11 cellular contexts compared by ENCODE assay signal in the genomic region with DNA sequence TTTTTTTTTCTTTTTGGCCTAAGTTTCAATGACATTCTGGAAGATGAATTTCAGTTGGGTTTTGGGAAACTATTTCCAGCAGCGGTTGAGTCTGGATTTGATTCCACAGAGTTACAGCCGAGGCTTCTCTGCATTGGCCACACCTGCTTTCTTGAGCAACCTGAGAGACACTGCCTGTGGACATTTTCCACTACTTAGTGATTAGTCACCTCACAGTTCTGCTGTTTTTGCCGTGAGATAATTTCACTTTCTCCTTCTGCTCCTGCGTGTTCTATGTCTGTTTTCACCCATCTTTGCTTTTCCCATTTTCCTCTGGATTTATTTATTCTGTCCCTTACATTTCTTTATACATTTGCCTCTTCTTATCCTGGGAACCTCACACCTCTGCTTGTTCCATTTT.
DNase-seq lines count a peak whose midpoint lies in the region; ATAC-seq and TF ChIP-seq lines count a peak whose summit lies in the region.
"Had no signal": no experiment of that assay in that cellular context is flagged by ENCODE, and none has a peak within 500 bp of the region (broad histone marks: within the 10 kb centered on the region; RNA-seq: fewer than 3 reads in every experiment).

No MANE protein-coding gene starts in this region.

- H3K9me3 ChIP-seq in naive thymus-derived CD4-positive, alpha-beta T cell (ENCODE audit: control insufficient read depth in 2 of 3, low read length in 3 of 3), result no peaks in the 10 kb centered on the region

- H3K4me3 ChIP-seq in AG04449 (ENCODE audit: low read depth, low read length), result peak overlapping the region; percentile 41
- no peak overlapping the region for H3K4me3 ChIP-seq in naive thymus-derived CD4-positive, alpha-beta T cell (ENCODE audit: low read length)

- no peaks in the 10 kb centered on the region for H3K36me3 Mint-ChIP-seq in naive thymus-derived CD4-positive, alpha-beta T cell
- H3K36me3 Mint-ChIP-seq: T-cell had no signal

- CTCF ChIA-PET in AG04449 (lab: Yijun Ruan, JAX), result interaction anchor here (1.0 kb wide), 1 partner anchor 225 kb away, joined by 5 read pairs; no protein-coding TSS in a partner anchor
- CTCF ChIA-PET in naive thymus-derived CD4-positive, alpha-beta T cell (lab: Charles Lee), result interaction anchor here (0.6 kb wide), 1 partner anchor 14 kb away, joined by 3 read pairs; no protein-coding TSS in a partner anchor

- no peak for DNase-seq in AG04449 (ENCODE audit: low read depth, low spot score)
- DNase-seq in M059J (ENCODE audit: low read depth), result peak; percentile 86
- DNase-seq in myocyte (ENCODE audit: low read depth), result peak; percentile 60
- no peak for DNase-seq in naive thymus-derived CD4-positive, alpha-beta T cell
- no peak for DNase-seq in activated CD4-positive, alpha-beta T cell treated with anti-CD3 and anti-CD28 coated beads for 48 hours
- no peak for DNase-seq in T-helper 2 cell
- no peak for DNase-seq in globus pallidus (ENCODE audit: low spot score)
- DNase-seq: NCI-H1092, T-cell had no signal

- H3K27me3 ChIP-seq in naive thymus-derived CD4-positive, alpha-beta T cell (ENCODE audit: control insufficient read depth in 2 of 2, insufficient read depth in 2 of 2, low read length in 2 of 2), result no peaks in the 10 kb centered on the region

- no peak overlapping the region for H3K27ac Mint-ChIP-seq in naive thymus-derived CD4-positive, alpha-beta T cell
- H3K27ac Mint-ChIP-seq: B cell, T-cell had no signal

- peak; percentile 72 for ATAC-seq in esophagus mucosa
- ATAC-seq in naive thymus-derived CD4-positive, alpha-beta T cell, result no peak
- ATAC-seq: T-cell had no signal

- intact Hi-C loops in naive thymus-derived CD4-positive, alpha-beta T cell (cut with micrococcal nuclease), result no loop called here

- no peak overlapping the region for H3K4me3 Mint-ChIP-seq in naive thymus-derived CD4-positive, alpha-beta T cell
- H3K4me3 Mint-ChIP-seq: B cell, T-cell had no signal

- no peaks in the 10 kb centered on the region for H3K4me1 Mint-ChIP-seq in naive thymus-derived CD4-positive, alpha-beta T cell
- H3K4me1 Mint-ChIP-seq: B cell, T-cell had no signal

- H3K27ac ChIP-seq in naive thymus-derived CD4-positive, alpha-beta T cell (ENCODE audit: low read depth, low read length), result no peak overlapping the region

- H3K4me1 ChIP-seq in naive thymus-derived CD4-positive, alpha-beta T cell (ENCODE audit: control insufficient read depth in 2 of 2, insufficient read depth in 2 of 2, low read length in 2 of 2), result no peaks in the 10 kb centered on the region

- peaks cover 0 to 25% (median 7%) of the 10 kb centered on the region in 5 donors for H3K27me3 Mint-ChIP-seq in naive thymus-derived CD4-positive, alpha-beta T cell

- H3K9me3 Mint-ChIP-seq in naive thymus-derived CD4-positive, alpha-beta T cell, result no peaks in the 10 kb centered on the region
- H3K9me3 Mint-ChIP-seq: T-cell had no signal

- no peak for TF ChIP-seq CTCF in AG04449 (IDR thresholded peaks at IDR 0.05; ENCODE audit: insufficient read depth, low read length, missing control alignments)

- POLR2A ChIA-PET in AG04449 (lab: Yijun Ruan, JAX), result interaction anchor here (0.5 kb wide), 1 partner anchor 305 kb away, joined by 5 read pairs; no protein-coding TSS in a partner anchor
- POLR2A ChIA-PET in naive thymus-derived CD4-positive, alpha-beta T cell (lab: Charles Lee), result no interaction called here

- no peaks in the 10 kb centered on the region for H3K36me3 ChIP-seq in naive thymus-derived CD4-positive, alpha-beta T cell (ENCODE audit: control insufficient read depth in 2 of 3, insufficient read depth in 3 of 3, low read length in 3 of 3)

Comparison
In these comparisons a context has a peak if more than half of its experiments do, and no peak if none do; other contexts are left out.
1. DNase-seq: peak in M059J (single experiment) and myocyte (single experiment); none in AG04449 (single experiment), naive thymus-derived CD4-positive, alpha-beta T cell (0 of 9), activated CD4-positive, alpha-beta T cell treated with anti-CD3 and anti-CD28 coated beads for 48 hours (single experiment), T-helper 2 cell (0 of 5) and globus pallidus (single experiment).